In the genomic region with DNA sequence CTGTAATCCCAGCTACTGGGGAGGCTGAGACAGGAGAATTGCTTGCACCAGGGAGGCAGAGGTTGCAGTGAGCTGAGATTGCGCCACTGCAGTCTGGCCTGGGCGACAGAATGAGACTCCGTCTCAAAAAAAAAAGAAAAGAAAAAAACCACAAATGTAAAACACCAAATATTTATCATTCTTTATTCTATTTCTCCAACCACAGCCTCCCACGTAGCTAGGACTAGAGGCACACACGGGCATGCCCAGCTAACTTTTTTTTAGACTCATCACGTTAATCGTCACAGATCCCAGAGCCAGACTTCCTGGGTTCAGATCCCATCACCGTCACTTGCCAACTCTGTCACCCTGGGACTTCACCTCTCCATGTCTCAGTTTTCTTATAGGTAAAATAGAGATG, we compare ENCODE assay signal across 17 cellular contexts. TPM values are rescaled to one million over a fixed set of nuclear protein-coding genes. Genes with fewer than 3 reads are reported as not detected.
DNase-seq lines count a peak whose midpoint lies in the region; ATAC-seq and TF ChIP-seq lines count a peak whose summit lies in the region.
"Had no signal": no experiment of that assay in that cellular context is flagged by ENCODE, and none has a peak within 500 bp of the region (broad histone marks: within the 10 kb centered on the region; RNA-seq: fewer than 3 reads in every experiment).

No MANE protein-coding gene starts in this region.

- 0 out of 2 replicates have a peak overlapping the region, but pooled peaks have one; percentile 14 for H3K27ac ChIP-seq in GM23338 (ENCODE audit: low read depth)
- H3K27ac ChIP-seq: BLaER1 had no signal

- H3K79me2 ChIP-seq in GM23338 (replicated peaks; ENCODE audit: insufficient read depth): no peaks in the 10 kb centered on the region

- H3K36me3 Mint-ChIP-seq in GM23338 (ENCODE audit: low read depth) (peaks cover 32% of the 10 kb centered on the region), osteocyte (ENCODE audit: unreplicated experiment) (peaks cover 36% of the 10 kb centered on the region)

- no peak overlapping the region for H3K4me3 ChIP-seq in GM23338
- H3K4me3 ChIP-seq in fibroblast of mammary gland (ENCODE audit: control insufficient read depth, low read depth, low read length): no peak overlapping the region
- H3K4me3 ChIP-seq: BLaER1, MG63 had no signal

- H3K9me3 Mint-ChIP-seq in GM23338 (no peaks in the 10 kb centered on the region), osteocyte (ENCODE audit: unreplicated experiment) (no peaks in the 10 kb centered on the region)

- peaks cover 18% of the 10 kb centered on the region for H3K36me3 ChIP-seq in GM23338 (ENCODE audit: insufficient read depth)

- no peak overlapping the region for H2AFZ ChIP-seq in GM23338

- ATAC-seq in GM23338 (no peak), GM18519 (IDR thresholded peaks at IDR 0.05; ENCODE audit: low FRiP score, unreplicated experiment) (no peak), GM18498 (IDR thresholded peaks at IDR 0.05; ENCODE audit: unreplicated experiment) (no peak), GM21619 (IDR thresholded peaks at IDR 0.05; ENCODE audit: unreplicated experiment) (no peak)
- ATAC-seq: Right ventricle myocardium inferior had no signal

- H3K9me2 ChIP-seq in GM23338 (ENCODE audit: insufficient read depth): no peaks in the 10 kb centered on the region
- H3K9me2 ChIP-seq: SK-N-SH had no signal

- H3F3A ChIP-seq in GM23338 (replicated peaks; ENCODE audit: low read depth): no peaks in the 10 kb centered on the region

- H3K27me3 ChIP-seq in GM23338 (ENCODE audit: insufficient read depth): no peaks in the 10 kb centered on the region
- H3K27me3 ChIP-seq: BLaER1, MG63 had no signal

- no peak for TF ChIP-seq CTCF in GM23338 (conservative IDR thresholded peaks at IDR 0.05; ENCODE audit: low read depth in 2 of 2)
- no peak for TF ChIP-seq CTCF in fibroblast of mammary gland (conservative IDR thresholded peaks at IDR 0.05; ENCODE audit: control insufficient read depth, insufficient read depth, low read depth, low read length)
- no peak for TF ChIP-seq CTCF in osteocyte (IDR thresholded peaks at IDR 0.05)

- no peak overlapping the region for H3K4me3 Mint-ChIP-seq in GM23338
- H3K4me3 Mint-ChIP-seq in osteocyte (ENCODE audit: unreplicated experiment): no peak overlapping the region

- no peak for DNase-seq in GM23338 (ENCODE audit: low spot score)
- DNase-seq in amniotic epithelial cell (ENCODE audit: low read depth): peak; percentile 83
- peak; percentile 8 for DNase-seq in fibroblast of mammary gland (ENCODE audit: low read depth)
- peak; percentile 10 for DNase-seq in osteocyte (ENCODE audit: extremely low spot score, unreplicated experiment)
- DNase-seq in AG20443 (ENCODE audit: low spot score): no peak
- DNase-seq: ACHN, KG1, MG63, NCI-H1092 treated with DMSO at 0.1 percent for 48 hours, NCI-H1694 treated with DMSO at 0.1 percent for 48 hours, NCI-H69, SK-N-SH had no signal

- no peak overlapping the region for H3K27ac Mint-ChIP-seq in GM23338
- no peak overlapping the region for H3K27ac Mint-ChIP-seq in osteocyte (ENCODE audit: unreplicated experiment)

- no peaks in the 10 kb centered on the region for H3K4me1 ChIP-seq in GM23338 (ENCODE audit: insufficient read depth)
- H3K4me1 ChIP-seq: BLaER1 had no signal

- H4K20me1 ChIP-seq in GM23338 (replicated peaks; ENCODE audit: insufficient read depth): no peaks in the 10 kb centered on the region; the same call in 1 of the 2 replicates

- H3K27me3 Mint-ChIP-seq in GM23338 (ENCODE audit: insufficient read depth, low read depth, poor library complexity): peaks cover 2% of the 10 kb centered on the region
- no peaks in the 10 kb centered on the region for H3K27me3 Mint-ChIP-seq in osteocyte (ENCODE audit: unreplicated experiment)

- H3K4me1 Mint-ChIP-seq in GM23338: no peaks in the 10 kb centered on the region
- peaks cover 4% of the 10 kb centered on the region for H3K4me1 Mint-ChIP-seq in osteocyte (ENCODE audit: unreplicated experiment)

- no peak overlapping the region for H3K4me2 ChIP-seq in GM23338
- H3K4me2 ChIP-seq: BLaER1, SK-N-SH had no signal

TF ChIP-seq in GM23338, 12 proteins besides CTCF, POLR2A, EP300 and RAD21 (continues in another document):
- TF ChIP-seq ZNF114 (CRISPR knock-in tag; IDR thresholded peaks at IDR 0.05) (no peak), STAT1 (IDR thresholded peaks at IDR 0.05; ENCODE audit: unreplicated experiment) (no peak), NANOG (IDR thresholded peaks at IDR 0.05; ENCODE audit: borderline replicate concordance) (no peak), EZH2 (IDR thresholded peaks at IDR 0.05; ENCODE audit: low read depth, unreplicated experiment) (no peak), POLR2AphosphoS5 (IDR thresholded peaks at IDR 0.05; ENCODE audit: low read depth) (no peak), ZNF331 (CRISPR knock-in tag; IDR thresholded peaks at IDR 0.05; ENCODE audit: low read depth) (no peak), CREB1 (CRISPR knock-in tag; IDR thresholded peaks at IDR 0.05; ENCODE audit: low read depth) (no peak), JUNB (IDR thresholded peaks at IDR 0.05; ENCODE audit: unreplicated experiment) (no peak), ZNF462 (CRISPR knock-in tag; IDR thresholded peaks at IDR 0.05) (no peak)

RNA-seq across cellular contexts. Expression of gene DNAJC16, which starts 13.6 kb away (rescaled TPM):
- total RNA-seq in GM23338 (2014; rRNA removed; shearing (Covaris generic)): 18.0 and 20.9 TPM in 2 replicates
- polyA plus RNA-seq in GM23338 (2016; fragmentation: Nextera tagmentation; extraction: Ambion mirVana): 6.3 and 7.2 TPM in 2 replicates
- total RNA-seq in osteocyte: 20.8 and 28.8 TPM in 2 replicates

RNA-seq across cellular contexts. Expression of gene CASP9, which starts 16.2 kb away (rescaled TPM):
- total RNA-seq in GM23338 (2014; rRNA removed; shearing (Covaris generic)): 25.0 and 26.1 TPM in 2 replicates
- 7.7 and 9.2 TPM in 2 replicates for polyA plus RNA-seq in GM23338 (2016; fragmentation: Nextera tagmentation; extraction: Ambion mirVana)
- total RNA-seq in osteocyte: 12.6 and 13.8 TPM in 2 replicates

RNA-seq across cellular contexts. Expression of gene AGMAT, which starts 44.6 kb away (rescaled TPM):
- 3.8 and 7.4 TPM in 2 replicates for total RNA-seq in GM23338 (2014; rRNA removed; shearing (Covaris generic))
- 1.8 and 2.3 TPM in 2 replicates for polyA plus RNA-seq in GM23338 (2016; fragmentation: Nextera tagmentation; extraction: Ambion mirVana)
- 0.13 and 0.19 TPM in 2 replicates for total RNA-seq in osteocyte

Comparison
In these comparisons a context has a peak if more than half of its experiments do, and no peak if none do; other contexts are left out.
1. DNase-seq: peak in amniotic epithelial cell (single experiment), fibroblast of mammary gland (single experiment) and osteocyte (single experiment); none in GM23338 (single experiment) and AG20443 (single experiment).